8 cellular contexts compared by ENCODE assay signal in genomic region chr6:10695086-10695657, GRCh38. TPM values are rescaled to one million over a fixed set of nuclear protein-coding genes. Genes with fewer than 3 reads are reported as not detected.
DNase-seq lines count a peak whose midpoint lies in the region; ATAC-seq and TF ChIP-seq lines count a peak whose summit lies in the region.

No MANE protein-coding gene starts in this region.

- H3K4me3 ChIP-seq in A673 (ENCODE audit: low read depth, low read length, poor library complexity, severe bottlenecking) (peak overlapping the region; percentile 66), HUES6 (ENCODE audit: low read depth, low read length) (peak overlapping the region; percentile 97), mesodermal cell (ENCODE audit: extremely low read depth, insufficient read depth, low read length, poor library complexity, severe bottlenecking) (peak overlapping the region; percentile 95)

- no peak for DNase-seq in A673 (ENCODE audit: low spot score)
- no peak for DNase-seq in MCF 10A (ENCODE audit: unreplicated experiment)
- DNase-seq in COLO829 (ENCODE audit: low spot score), result no peak
- DNase-seq in effector CD8-positive, alpha-beta T cell (lab: John Stamatoyannopoulos, UW), result no peak
- no peak for DNase-seq in activated CD4-positive, alpha-beta T cell treated with anti-CD3 and anti-CD28 coated beads for 1 hour

- POLR2A ChIA-PET in A673 (lab: Charles Lee; ENCODE audit: low non-redundant PET), result interaction anchor here (0.6 to 0.7 kb wide), 3 partner anchors 29 to 169 kb away, joined by 4 to 12 read pairs (median 8); no protein-coding TSS in a partner anchor
- POLR2A ChIA-PET in MCF 10A (lab: Yijun Ruan, JAX), result interaction anchor here (0.6 to 6.4 kb wide), 30 partner anchors 7 to 1914 kb away, joined by 3 to 79 read pairs (median 4); partner anchors contain the start of genes TFAP2A, TMEM14B and TMEM14C

- no peaks in the 10 kb centered on the region for H3K27me3 Mint-ChIP-seq in MCF 10A (ENCODE audit: insufficient read depth, unreplicated experiment)

- no peak for TF ChIP-seq CTCF in A673 (conservative IDR thresholded peaks at IDR 0.05; ENCODE audit: low read depth, low read length)
- TF ChIP-seq CTCF in MCF 10A (IDR thresholded peaks at IDR 0.05; ENCODE audit: unreplicated experiment), result no peak

- peak overlapping the region; percentile 100 for H3K27ac Mint-ChIP-seq in MCF 10A (ENCODE audit: low read depth, unreplicated experiment)

- H3K27me3 ChIP-seq in A673 (replicated peaks; ENCODE audit: insufficient read depth, low read depth, low read length, poor library complexity), result no peaks in the 10 kb centered on the region
- H3K27me3 ChIP-seq in HUES6 (ENCODE audit: control insufficient read depth, insufficient read depth, low read length), result no peaks in the 10 kb centered on the region

- H3K4me3 Mint-ChIP-seq in MCF 10A (ENCODE audit: unreplicated experiment), result peak overlapping the region; percentile 91

- H3K36me3 Mint-ChIP-seq in MCF 10A (ENCODE audit: insufficient read depth, unreplicated experiment), result peaks cover 31% of the 10 kb centered on the region

- H3K9me3 ChIP-seq in A673 (ENCODE audit: low read depth, low read length, poor library complexity, severe bottlenecking), result no peaks in the 10 kb centered on the region
- no peaks in the 10 kb centered on the region for H3K9me3 ChIP-seq in HUES6 (ENCODE audit: control insufficient read depth, insufficient read depth, low read depth, low read length)
- H3K9me3 ChIP-seq in mesodermal cell (ENCODE audit: control insufficient read depth, low read length), result no peaks in the 10 kb centered on the region

- CTCF ChIA-PET in A673 (lab: Charles Lee), result interaction anchor here (0.6 kb wide), 1 partner anchor 64 kb away, joined by 5 read pairs; no protein-coding TSS in a partner anchor
- CTCF ChIA-PET in MCF 10A (lab: Yijun Ruan, JAX), result interaction anchor here (0.6 to 2.0 kb wide), 10 partner anchors 27 to 828 kb away, joined by 3 to 9 read pairs (median 4); partner anchors contain the start of genes TMEM14B and TMEM14C

- H3K4me1 ChIP-seq in A673 (ENCODE audit: insufficient read depth, low read length, poor library complexity, severe bottlenecking), result peaks cover 7% of the 10 kb centered on the region
- peaks cover 10% of the 10 kb centered on the region for H3K4me1 ChIP-seq in HUES6 (ENCODE audit: control insufficient read depth, insufficient read depth, low read length)
- no peaks in the 10 kb centered on the region for H3K4me1 ChIP-seq in mesodermal cell (ENCODE audit: control insufficient read depth, insufficient read depth, low read length, poor library complexity, severe bottlenecking)

- BruUV-seq in A673 (replicated peaks; lab: Mats Ljungman, UMichigan), result TSS peak; percentile 81
- BruUV-seq in MCF 10A (replicated peaks; lab: Mats Ljungman, UMichigan), result TSS peak; percentile 78

- no peak for ATAC-seq in HG03565 (IDR thresholded peaks at IDR 0.05; ENCODE audit: unreplicated experiment)

- H3K27ac ChIP-seq in A673 (ENCODE audit: low read depth, low read length, poor library complexity, severe bottlenecking) (peak overlapping the region; percentile 99), HUES6 (ENCODE audit: low read depth, low read length) (peak overlapping the region; percentile 57), mesodermal cell (ENCODE audit: low read depth, low read length, severe bottlenecking) (peak overlapping the region; percentile 97)

- H3K4me1 Mint-ChIP-seq in MCF 10A (ENCODE audit: insufficient read depth, unreplicated experiment), result peaks cover 5% of the 10 kb centered on the region

- peak overlapping the region; percentile 91 for H3K9ac ChIP-seq in HUES6 (ENCODE audit: low read length)

- H3K36me3 ChIP-seq in A673 (ENCODE audit: insufficient read depth, low read length, poor library complexity, severe bottlenecking), result peaks cover 23% of the 10 kb centered on the region
- H3K36me3 ChIP-seq in HUES6 (ENCODE audit: control insufficient read depth, insufficient read depth, low read length), result peaks cover 31% of the 10 kb centered on the region
- peaks cover 40% of the 10 kb centered on the region for H3K36me3 ChIP-seq in mesodermal cell (ENCODE audit: control insufficient read depth, insufficient read depth, low read length)

- WGBS in mesodermal cell (ENCODE audit: insufficient coverage in 2 of 2), 2 experiments, result 0 to 3% methylated on average over 13 of the region's 17 CpGs

- intact Hi-C loops in A673 (cut with micrococcal nuclease; ENCODE audit: unreplicated experiment) (no loop called here), MCF 10A (cut with micrococcal nuclease) (no loop called here)

- no peaks in the 10 kb centered on the region for H3K9me3 Mint-ChIP-seq in MCF 10A (ENCODE audit: unreplicated experiment)

RNA-seq across cellular contexts. Expression of gene PAK1IP1, which starts 0.4 kb away (rescaled TPM):
- total RNA-seq in A673 (2021) (34.4 and 41.6 TPM in 2 replicates), MCF 10A (2022) (27.0 and 38.1 TPM in 2 replicates)
- 13.9 TPM for polyA plus RNA-seq in mesodermal cell (2013, experiment 1 of 2)
- polyA plus RNA-seq in mesodermal cell (2013, experiment 2 of 2), result 16.3 TPM

RNA-seq across cellular contexts. Expression of gene C6orf52, which starts 0.8 kb away (rescaled TPM):
- total RNA-seq in A673 (2021) (0.69 and 1.9 TPM in 2 replicates), MCF 10A (2022) (5.0 and 6.5 TPM in 2 replicates)
- 1.6 TPM for polyA plus RNA-seq in mesodermal cell (2013, experiment 1 of 2)
- polyA plus RNA-seq in mesodermal cell (2013, experiment 2 of 2), result 2.4 TPM

RNA-seq across cellular contexts. Expression of gene TMEM14C, which starts 27.7 kb away (rescaled TPM):
- total RNA-seq in A673 (2021) (68.3 and 75.1 TPM in 2 replicates), MCF 10A (2022) (159 and 160 TPM in 2 replicates)
- 137 TPM for polyA plus RNA-seq in mesodermal cell (2013, experiment 1 of 2)
- 170 TPM for polyA plus RNA-seq in mesodermal cell (2013, experiment 2 of 2)

RNA-seq across cellular contexts. Expression of gene TMEM14B, which starts 52.4 kb away (rescaled TPM):
- total RNA-seq in A673 (2021) (90.7 and 94.6 TPM in 2 replicates), MCF 10A (2022) (122 and 143 TPM in 2 replicates)
- polyA plus RNA-seq in mesodermal cell (2013, experiment 1 of 2), result 56.6 TPM
- 60.6 TPM for polyA plus RNA-seq in mesodermal cell (2013, experiment 2 of 2)
